17 cellular contexts compared by ENCODE assay signal in the genomic region with DNA sequence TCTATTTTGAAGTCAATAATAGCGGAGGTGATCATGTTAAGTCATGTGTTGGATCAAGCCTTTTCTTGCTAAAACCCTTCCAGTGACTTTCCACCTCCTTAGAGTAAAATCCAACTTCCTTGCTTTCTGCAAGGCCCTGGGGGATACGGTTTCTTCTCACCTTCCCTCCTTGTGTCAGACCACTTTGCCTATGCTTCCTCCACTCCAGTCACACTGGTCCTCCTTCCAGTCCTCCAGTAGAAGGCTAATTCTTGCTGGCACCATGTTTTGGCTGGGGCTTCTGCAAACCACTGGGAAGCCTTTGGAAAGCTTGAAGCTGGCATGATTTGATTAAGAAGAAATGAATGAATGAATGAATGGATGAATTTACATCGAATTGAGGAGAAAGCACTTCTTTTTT.
DNase-seq lines count a peak whose midpoint lies in the region; ATAC-seq, FAIRE-seq and TF ChIP-seq lines count a peak whose summit lies in the region.
"Had no signal": no experiment of that assay in that cellular context is flagged by ENCODE, and none has a peak within 500 bp of the region (broad histone marks: within the 10 kb centered on the region; RNA-seq: fewer than 3 reads in every experiment).

No MANE protein-coding gene starts in this region.

- no peak overlapping the region for H2BK5ac ChIP-seq in mesenchymal stem cell (ENCODE audit: low read depth, low read length, poor library complexity, severe bottlenecking)

- H3K4me1 ChIP-seq in esophagus muscularis mucosa: peaks cover 0 to 21% (median 17%) of the 10 kb centered on the region in 4 donors
- H3K4me1 ChIP-seq in mesenchymal stem cell (ENCODE audit: control insufficient read depth, insufficient read depth, low read depth, low read length): no peaks in the 10 kb centered on the region
- H3K4me1 ChIP-seq in Karpas-422 (ENCODE audit: low read length): no peaks in the 10 kb centered on the region

- no peak for TF ChIP-seq POLR2A in esophagus muscularis mucosa (IDR thresholded peaks at IDR 0.05; ENCODE audit: low read depth)

- no peak overlapping the region for H2BK15ac ChIP-seq in mesenchymal stem cell (ENCODE audit: low read depth, poor library complexity, severe bottlenecking)

- H2AK5ac ChIP-seq in mesenchymal stem cell (ENCODE audit: low read length, severe bottlenecking): no peak overlapping the region

- POLR2A ChIA-PET in WTC11 (lab: Charles Lee): no interaction called here

- intact Hi-C loops in esophagus muscularis mucosa (cut with DNase I): no loop called here

- H4K91ac ChIP-seq in mesenchymal stem cell (ENCODE audit: low read length): no peak overlapping the region

- H3K27ac ChIP-seq in esophagus muscularis mucosa (replicated peaks in 1 of 4) (peak overlapping the region in 3 of 4 donors; percentile 63 to 75 (median 68)), mesenchymal stem cell (ENCODE audit: low read length, poor library complexity, severe bottlenecking) (no peak overlapping the region), Karpas-422 (ENCODE audit: low read length) (no peak overlapping the region)
- H3K27ac ChIP-seq: 22Rv1, KMS-11 had no signal

- H3K27ac Mint-ChIP-seq in WTC11: peak overlapping the region; percentile 59
- H3K27ac Mint-ChIP-seq: CD8-positive, alpha-beta T cell had no signal

- H3K36me3 Mint-ChIP-seq in WTC11: 0 out of 2 replicates have a peak, but pooled peaks cover 3% of the 10 kb centered on the region
- H3K36me3 Mint-ChIP-seq: CD8-positive, alpha-beta T cell had no signal

- no peak overlapping the region for H3K14ac ChIP-seq in mesenchymal stem cell (ENCODE audit: low read length in 2 of 2)

- no peaks in the 10 kb centered on the region for H4K20me1 ChIP-seq in Karpas-422 (ENCODE audit: insufficient read depth, low read depth, low read length)

- no peak overlapping the region for H2AFZ ChIP-seq in mesenchymal stem cell (ENCODE audit: low read depth, low read length)
- H2AFZ ChIP-seq in Karpas-422 (ENCODE audit: low read length): no peak overlapping the region

- no peak overlapping the region for H3K4me3 Mint-ChIP-seq in WTC11
- H3K4me3 Mint-ChIP-seq: CD14-positive monocyte; CD8-positive, alpha-beta T cell had no signal

- ATAC-seq in WTC11: no peak; the same call in 1 of the 2 replicates
- ATAC-seq: CD8-positive, alpha-beta T cell; HepG2 had no signal

- H3K4me3 ChIP-seq in esophagus muscularis mucosa: no peak overlapping the region
- no peak overlapping the region for H3K4me3 ChIP-seq in mesenchymal stem cell (ENCODE audit: insufficient read depth in 1 of 2, low read depth in 1 of 2, low read length in 2 of 2)
- H3K4me3 ChIP-seq in Karpas-422 (ENCODE audit: low read length): no peak overlapping the region

- no peaks in the 10 kb centered on the region for H3K9me2 ChIP-seq in Karpas-422 (replicated peaks; ENCODE audit: insufficient read depth, low read length)

- H4K8ac ChIP-seq in mesenchymal stem cell (ENCODE audit: low read length): peak overlapping the region; percentile 17

- CTCF ChIA-PET in WTC11 (lab: Charles Lee): no interaction called here

- H3K18ac ChIP-seq in mesenchymal stem cell (ENCODE audit: low read depth in 1 of 2, low read length in 2 of 2): no peak overlapping the region

- peaks cover 3% of the 10 kb centered on the region; the same call in 1 of the 2 replicates for H3K9me3 Mint-ChIP-seq in WTC11

- H3K79me1 ChIP-seq in mesenchymal stem cell (replicated peaks; ENCODE audit: low read length, poor library complexity, severe bottlenecking): peaks cover 2% of the 10 kb centered on the region

- no peak for TF ChIP-seq EP300 in esophagus muscularis mucosa (IDR thresholded peaks at IDR 0.05)

- H3K9me3 ChIP-seq in esophagus muscularis mucosa: no peaks in the 10 kb centered on the region
- no peaks in the 10 kb centered on the region for H3K9me3 ChIP-seq in mesenchymal stem cell (ENCODE audit: control insufficient read depth, low read length)
- H3K9me3 ChIP-seq in Karpas-422 (ENCODE audit: low read length): peaks cover 21% of the 10 kb centered on the region

- peak; percentile 9 for FAIRE-seq in GM18507 (lab: Jason Lieb, UNC)
- FAIRE-seq: D721Med, GM19239, HepG2 had no signal

- H3K27me3 ChIP-seq in esophagus muscularis mucosa (no peaks in the 10 kb centered on the region), mesenchymal stem cell (ENCODE audit: control insufficient read depth in 1 of 2, insufficient read depth in 1 of 2, low read length in 2 of 2) (no peaks in the 10 kb centered on the region), Karpas-422 (ENCODE audit: low read length) (no peaks in the 10 kb centered on the region)

- H3K36me3 ChIP-seq in esophagus muscularis mucosa (no peaks in the 10 kb centered on the region), mesenchymal stem cell (ENCODE audit: control insufficient read depth in 1 of 2, insufficient read depth in 2 of 2, low read depth in 1 of 2, low read length in 2 of 2) (no peaks in the 10 kb centered on the region), Karpas-422 (ENCODE audit: insufficient read depth, low read length) (no peaks in the 10 kb centered on the region)

- 79% methylated on average over 3 of the region's 3 CpGs for WGBS in esophagus muscularis mucosa
- 70% methylated on average over 3 of the region's 3 CpGs for WGBS in mesenchymal stem cell

- H3K4me1 Mint-ChIP-seq in WTC11: peaks cover 71% of the 10 kb centered on the region

- H2BK12ac ChIP-seq in mesenchymal stem cell (ENCODE audit: low read length in 2 of 2): no peak overlapping the region

- no peaks in the 10 kb centered on the region for H3K79me2 ChIP-seq in Karpas-422 (ENCODE audit: low read length)

- H3K9ac ChIP-seq in mesenchymal stem cell (ENCODE audit: low read length) (no peak overlapping the region), Karpas-422 (ENCODE audit: low read length) (no peak overlapping the region)
- H3K9ac ChIP-seq: KMS-11 had no signal

- TF ChIP-seq CTCF in WTC11 (IDR thresholded peaks at IDR 0.05) (no peak), esophagus muscularis mucosa (IDR thresholded peaks at IDR 0.05) (no peak)

- no peak overlapping the region for H3K4ac ChIP-seq in mesenchymal stem cell (ENCODE audit: low read depth in 1 of 2, low read length in 2 of 2)

- H3K23ac ChIP-seq in mesenchymal stem cell (ENCODE audit: low read length in 2 of 2): no peak overlapping the region

- H3K27me3 Mint-ChIP-seq in WTC11 (ENCODE audit: low read depth): no peaks in the 10 kb centered on the region

- H2BK120ac ChIP-seq in mesenchymal stem cell (ENCODE audit: low read depth, low read length): no peak overlapping the region

- H3K4me2 ChIP-seq in mesenchymal stem cell (ENCODE audit: low read length, poor library complexity, severe bottlenecking) (no peak overlapping the region), Karpas-422 (ENCODE audit: low read depth, low read length, poor library complexity, severe bottlenecking) (no peak overlapping the region)
- H3K4me2 ChIP-seq: KMS-11 had no signal

- DNase-seq in GM18507 (ENCODE audit: extremely low spot score, insufficient read length, low read depth) (no peak), WTC11 (ENCODE audit: low spot score) (no peak), esophagus muscularis mucosa (ENCODE audit: extremely low spot score) (no peak), mesenchymal stem cell (no peak), DMS79 treated with DMSO at 0.1 percent for 48 hours (lab: John Stamatoyannopoulos, UW) (no peak), Karpas-422 (no peak), SHP77 treated with DMSO at 0.1 percent for 48 hours (lab: John Stamatoyannopoulos, UW) (no peak), NCI-H526 (lab: John Stamatoyannopoulos, UW) (no peak)
- DNase-seq: CD8-positive, alpha-beta T cell; COR-L47; H7 had no signal

TF ChIP-seq in WTC11, 78 proteins besides CTCF, POLR2A, EP300 and RAD21 (continues in another document):
- TF ChIP-seq FOXP1 (CRISPR knock-in tag; IDR thresholded peaks at IDR 0.05; ENCODE audit: borderline replicate concordance) (no peak), CBFB (CRISPR knock-in tag; IDR thresholded peaks at IDR 0.05; ENCODE audit: low read depth) (no peak), ZNF138 (CRISPR knock-in tag; conservative IDR thresholded peaks at IDR 0.05) (no peak), SMAD3 (CRISPR knock-in tag; IDR thresholded peaks at IDR 0.05; ENCODE audit: borderline replicate concordance) (no peak), TEAD4 (CRISPR knock-in tag; IDR thresholded peaks at IDR 0.05) (no peak), ZNF121 (CRISPR knock-in tag; IDR thresholded peaks at IDR 0.05) (no peak), MYBL2 (CRISPR knock-in tag; IDR thresholded peaks at IDR 0.05) (no peak), ZNF416 (CRISPR knock-in tag; IDR thresholded peaks at IDR 0.05) (no peak), EMX1 (CRISPR knock-in tag; IDR thresholded peaks at IDR 0.05) (no peak)
- TF ChIP-seq, protein P1, sequence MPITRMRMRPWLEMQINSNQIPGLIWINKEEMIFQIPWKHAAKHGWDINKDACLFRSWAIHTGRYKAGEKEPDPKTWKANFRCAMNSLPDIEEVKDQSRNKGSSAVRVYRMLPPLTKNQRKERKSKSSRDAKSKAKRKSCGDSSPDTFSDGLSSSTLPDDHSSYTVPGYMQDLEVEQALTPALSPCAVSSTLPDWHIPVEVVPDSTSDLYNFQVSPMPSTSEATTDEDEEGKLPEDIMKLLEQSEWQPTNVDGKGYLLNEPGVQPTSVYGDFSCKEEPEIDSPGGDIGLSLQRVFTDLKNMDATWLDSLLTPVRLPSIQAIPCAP (CRISPR knock-in tag; IDR thresholded peaks at IDR 0.05): no peak
- TF ChIP-seq, protein P2, sequence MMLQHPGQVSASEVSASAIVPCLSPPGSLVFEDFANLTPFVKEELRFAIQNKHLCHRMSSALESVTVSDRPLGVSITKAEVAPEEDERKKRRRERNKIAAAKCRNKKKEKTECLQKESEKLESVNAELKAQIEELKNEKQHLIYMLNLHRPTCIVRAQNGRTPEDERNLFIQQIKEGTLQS (CRISPR knock-in tag; conservative IDR thresholded peaks at IDR 0.05): no peak
- TF ChIP-seq, protein P3, sequence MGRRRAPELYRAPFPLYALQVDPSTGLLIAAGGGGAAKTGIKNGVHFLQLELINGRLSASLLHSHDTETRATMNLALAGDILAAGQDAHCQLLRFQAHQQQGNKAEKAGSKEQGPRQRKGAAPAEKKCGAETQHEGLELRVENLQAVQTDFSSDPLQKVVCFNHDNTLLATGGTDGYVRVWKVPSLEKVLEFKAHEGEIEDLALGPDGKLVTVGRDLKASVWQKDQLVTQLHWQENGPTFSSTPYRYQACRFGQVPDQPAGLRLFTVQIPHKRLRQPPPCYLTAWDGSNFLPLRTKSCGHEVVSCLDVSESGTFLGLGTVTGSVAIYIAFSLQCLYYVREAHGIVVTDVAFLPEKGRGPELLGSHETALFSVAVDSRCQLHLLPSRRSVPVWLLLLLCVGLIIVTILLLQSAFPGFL (CRISPR knock-in tag; IDR thresholded peaks at IDR 0.05; ENCODE audit: borderline replicate concordance): no peak

Comparison
In these comparisons a context has a peak if more than half of its experiments do, and no peak if none do; other contexts are left out.
1. H3K27ac ChIP-seq: peak in esophagus muscularis mucosa (3 of 4); none in mesenchymal stem cell (single experiment) and Karpas-422 (single experiment).